Comparison of ENCODE assay signal across 8 cellular contexts in the genomic region with DNA sequence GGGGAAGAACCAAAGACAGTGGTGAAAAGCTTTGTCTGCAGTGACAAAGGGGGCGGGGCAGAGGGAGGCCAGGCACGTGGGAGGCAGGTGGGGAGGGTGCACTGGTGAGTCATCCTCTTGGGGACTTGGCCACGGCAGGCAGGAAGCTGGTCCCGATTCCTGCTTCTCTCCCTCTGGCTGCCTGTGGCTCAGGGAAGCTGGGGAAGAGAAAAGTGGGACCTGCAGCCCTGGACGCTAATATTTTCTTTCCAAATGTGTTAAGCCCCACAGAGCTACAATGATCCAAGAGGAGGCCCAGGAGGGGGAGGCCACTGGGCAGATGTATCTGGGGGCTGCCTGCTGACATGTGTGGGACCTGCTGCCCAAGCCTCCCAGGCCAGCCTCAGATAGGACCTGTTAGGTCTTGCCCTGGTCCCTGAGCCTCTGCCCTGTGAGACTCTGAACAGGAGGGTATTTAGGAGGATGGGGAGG.
DNase-seq lines count a peak whose midpoint lies in the region; ATAC-seq, FAIRE-seq and TF ChIP-seq lines count a peak whose summit lies in the region.

No MANE protein-coding gene starts in this region.

- no peak overlapping the region for H3K9ac ChIP-seq in keratinocyte (ENCODE audit: control insufficient read depth, extremely low read depth, insufficient read depth, low read length)

- H3K9me1 ChIP-seq in keratinocyte (ENCODE audit: control insufficient read depth, extremely low read depth, insufficient read depth, low read length): no peaks in the 10 kb centered on the region

- dilution Hi-C loops in keratinocyte (cut with MboI; ENCODE audit: extremely low pct_ligation_motif_present, low sequenced_read_pairs): no loop called here

- ATAC-seq in GM19455 (IDR thresholded peaks at IDR 0.05; ENCODE audit: unreplicated experiment) (peak; percentile 56), GM19328 (IDR thresholded peaks at IDR 0.05; ENCODE audit: unreplicated experiment) (no peak), GM19467 (IDR thresholded peaks at IDR 0.05; ENCODE audit: unreplicated experiment) (no peak)

- H3K4me3 ChIP-seq in AG04450 (ENCODE audit: low read depth, low read length) (no peak overlapping the region), keratinocyte (ENCODE audit: control insufficient read depth in 2 of 3, extremely low read depth in 1 of 3, insufficient read depth in 2 of 3, low read depth in 1 of 3, low read length in 3 of 3) (peak overlapping the region in 1 of 3 experiments; percentile 11)

- no peaks in the 10 kb centered on the region for H3K36me3 ChIP-seq in keratinocyte (ENCODE audit: control insufficient read depth in 2 of 2, extremely low read depth in 1 of 2, insufficient read depth in 2 of 2, low read length in 2 of 2)

- H2AFZ ChIP-seq in keratinocyte (ENCODE audit: control insufficient read depth, low read length): no peak overlapping the region

- TF ChIP-seq CTCF in AG04450 (IDR thresholded peaks at IDR 0.05; ENCODE audit: low read depth, low read length) (no peak), keratinocyte (optimal IDR thresholded peaks at IDR 0.05 in 1 of 3, IDR thresholded peaks at IDR 0.05 in 1 of 3, conservative IDR thresholded peaks at IDR 0.05 in 1 of 3; ENCODE audit: extremely low read depth in 1 of 3, insufficient read depth in 2 of 3, low read length in 3 of 3) (no peak)

- H3K9me3 ChIP-seq in AG04450 (ENCODE audit: control insufficient read depth, insufficient read depth, low read length): no peaks in the 10 kb centered on the region
- no peaks in the 10 kb centered on the region for H3K9me3 ChIP-seq in keratinocyte (ENCODE audit: control insufficient read depth, low read depth, low read length)

- POLR2A ChIA-PET in AG04450 (lab: Yijun Ruan, JAX): interaction anchor here (0.6 to 1.1 kb wide), 2 partner anchors 10 to 13 kb away, joined by 3 to 4 read pairs; no protein-coding TSS in a partner anchor

- DNase-seq in AG04450 (ENCODE audit: low read depth, low spot score) (no peak), NCI-H2081 treated with DMSO at 0.1 percent for 48 hours (lab: John Stamatoyannopoulos, UW) (peak; percentile 25), keratinocyte (ENCODE audit: low read depth, low spot score) (no peak), ureter (ENCODE audit: low spot score) (peak; percentile 77)

- H3K27ac ChIP-seq in AG04450 (ENCODE audit: low read depth, low read length): peak overlapping the region; percentile 39
- peak overlapping the region; percentile 56 for H3K27ac ChIP-seq in angular gyrus (ENCODE audit: low read depth, low read length)
- no peak overlapping the region for H3K27ac ChIP-seq in keratinocyte (ENCODE audit: control insufficient read depth, insufficient read depth, low read length)

- H3K27me3 ChIP-seq in AG04450 (ENCODE audit: control insufficient read depth, insufficient read depth, low read length) (no peaks in the 10 kb centered on the region), keratinocyte (ENCODE audit: control insufficient read depth, extremely low read depth, insufficient read depth, low read length) (no peaks in the 10 kb centered on the region)

- peaks cover 23% of the 10 kb centered on the region for H3K4me1 ChIP-seq in keratinocyte (ENCODE audit: control insufficient read depth, extremely low read depth, insufficient read depth, low read length)

- CTCF ChIA-PET in AG04450 (lab: Charles Lee): interaction anchor here (1.6 kb wide), 1 partner anchor 23 kb away, joined by 4 read pairs; no protein-coding TSS in a partner anchor

- peak; percentile 79 for FAIRE-seq in keratinocyte (lab: Jason Lieb, UNC)

- peak overlapping the region; percentile 41 for H3K4me2 ChIP-seq in keratinocyte (ENCODE audit: control insufficient read depth, extremely low read depth, insufficient read depth, low read depth, low read length)

- no peaks in the 10 kb centered on the region for H3K79me2 ChIP-seq in keratinocyte (ENCODE audit: control insufficient read depth, insufficient read depth, low read length)

- no peaks in the 10 kb centered on the region for H4K20me1 ChIP-seq in keratinocyte (ENCODE audit: control insufficient read depth, extremely low read depth, insufficient read depth, low read length)

Comparison
In these comparisons a context has a peak if more than half of its experiments do, and no peak if none do; other contexts are left out.
1. DNase-seq: peak in NCI-H2081 treated with DMSO at 0.1 percent for 48 hours (single experiment) and ureter (single experiment); none in AG04450 (single experiment) and keratinocyte (single experiment).